Comparison of ENCODE assay signal across 16 cellular contexts in genomic region chr19:46892252-46893179, GRCh38. TPM values are rescaled to one million over a fixed set of nuclear protein-coding genes. Genes with fewer than 3 reads are reported as not detected.
DNase-seq lines count a peak whose midpoint lies in the region; ATAC-seq and TF ChIP-seq lines count a peak whose summit lies in the region.
"Had no signal": no experiment of that assay in that cellular context is flagged by ENCODE, and none has a peak within 500 bp of the region (broad histone marks: within the 10 kb centered on the region; RNA-seq: fewer than 3 reads in every experiment).

No MANE protein-coding gene starts in this region.

- CTCF ChIA-PET in CD8-positive, alpha-beta memory T cell (lab: Charles Lee): no interaction called here

- DNase-seq in CD8-positive, alpha-beta memory T cell: no peak
- DNase-seq in GM13977 (ENCODE audit: low spot score): peak; percentile 35
- no peak for DNase-seq in HT-29 (ENCODE audit: low spot score)
- no peak for DNase-seq in T-helper 17 cell
- DNase-seq in stimulated activated naive CD4-positive, alpha-beta T cell (lab: John Stamatoyannopoulos, UW): no peak
- DNase-seq in NCI-H524 (lab: John Stamatoyannopoulos, UW): no peak
- DNase-seq: activated naive CD4-positive, alpha-beta T cell treated with anti-CD3 and anti-CD28 coated beads, Interleukin-2, amount 50 U/mL, for 16 hours; activated T-cell treated with anti-CD3 and anti-CD28 coated beads, Interleukin-2, amount 50 U/mL, for 1 hour; GDM1; occipital lobe; stimulated activated CD4-positive, alpha-beta T cell treated with anti-CD3 and anti-CD28 coated beads, Interleukin-2, amount 100 ng/mL, for 24 hours; substantia nigra had no signal

- H3K4me3 ChIP-seq in CD8-positive, alpha-beta memory T cell (ENCODE audit: low read length): no peak overlapping the region
- H3K4me3 ChIP-seq in OCI-LY1 (ENCODE audit: low read depth, low read length, poor library complexity, severe bottlenecking) (peak overlapping the region; percentile 35), liver (ENCODE audit: low read depth in 1 of 3, low read length in 3 of 3) (no peak overlapping the region)
- H3K4me3 ChIP-seq: HAP-1 had no signal

- no peaks in the 10 kb centered on the region for H3K36me3 ChIP-seq in CD8-positive, alpha-beta memory T cell (ENCODE audit: insufficient read depth, low read length)
- 0 out of 2 replicates have a peak, but pooled peaks cover 2% of the 10 kb centered on the region for H3K36me3 ChIP-seq in OCI-LY1 (ENCODE audit: insufficient read depth, low read length)
- no peaks in the 10 kb centered on the region for H3K36me3 ChIP-seq in liver (ENCODE audit: control insufficient read depth in 4 of 4, insufficient read depth in 3 of 4, low read depth in 1 of 4, low read length in 3 of 4)
- H3K36me3 ChIP-seq: HAP-1 had no signal

- H3K9me2 ChIP-seq in OCI-LY1 (ENCODE audit: low read depth, low read length): no peaks in the 10 kb centered on the region

- H3K36me3 Mint-ChIP-seq in CD8-positive, alpha-beta memory T cell: peaks cover 0 to 5% (median 3%) of the 10 kb centered on the region in 3 donors
- H3K36me3 Mint-ChIP-seq in T-helper 17 cell (ENCODE audit: low read depth): no peaks in the 10 kb centered on the region

- no peak for ATAC-seq in T-helper 17 cell
- ATAC-seq: left lobe of liver had no signal

- peak overlapping the region; percentile 17; the same call in 1 of the 2 replicates for H3K9ac ChIP-seq in OCI-LY1 (ENCODE audit: low read length)
- H3K9ac ChIP-seq in liver (ENCODE audit: low read depth in 1 of 2, low read length in 2 of 2): no peak overlapping the region

- H3K4me1 Mint-ChIP-seq in CD8-positive, alpha-beta memory T cell: peaks cover 53 to 79% (median 70%) of the 10 kb centered on the region in 3 donors
- peaks cover 26% of the 10 kb centered on the region for H3K4me1 Mint-ChIP-seq in T-helper 17 cell

- H3K79me2 ChIP-seq in OCI-LY1 (ENCODE audit: insufficient read depth, low read length): peaks cover 58% of the 10 kb centered on the region

- no peaks in the 10 kb centered on the region for H3K9me3 Mint-ChIP-seq in CD8-positive, alpha-beta memory T cell

- in situ Hi-C loops in GM13977 (cut with MboI; ENCODE audit: low pct_unique_long_range_greater_than_20kb, low sequenced_read_pairs, unreplicated experiment): no loop called here

- no peaks in the 10 kb centered on the region for H3K9me3 ChIP-seq in CD8-positive, alpha-beta memory T cell (ENCODE audit: low read length)
- H3K9me3 ChIP-seq in OCI-LY1 (ENCODE audit: low read length): no peaks in the 10 kb centered on the region
- no peaks in the 10 kb centered on the region for H3K9me3 ChIP-seq in liver (ENCODE audit: control insufficient read depth in 4 of 4, low read length in 3 of 4)
- H3K9me3 ChIP-seq in T-helper 17 cell (ENCODE audit: control insufficient read depth, low read length, poor library complexity, severe bottlenecking): no peaks in the 10 kb centered on the region
- H3K9me3 ChIP-seq: HAP-1 had no signal

- POLR2A ChIA-PET in CD8-positive, alpha-beta memory T cell (lab: Charles Lee): no interaction called here

- 96% methylated on average over 11 of the region's 11 CpGs for WGBS in liver

- H3K27me3 Mint-ChIP-seq in CD8-positive, alpha-beta memory T cell: no peaks in the 10 kb centered on the region
- no peaks in the 10 kb centered on the region for H3K27me3 Mint-ChIP-seq in T-helper 17 cell

- H3K27me3 ChIP-seq in CD8-positive, alpha-beta memory T cell (ENCODE audit: insufficient read depth, low read length, poor library complexity, severe bottlenecking): no peaks in the 10 kb centered on the region
- H3K27me3 ChIP-seq in OCI-LY1 (ENCODE audit: insufficient read depth, low read length) (no peaks in the 10 kb centered on the region), liver (ENCODE audit: control insufficient read depth in 4 of 4, insufficient read depth in 4 of 4, low read length in 3 of 4) (no peaks in the 10 kb centered on the region)

- H3K4me1 ChIP-seq in CD8-positive, alpha-beta memory T cell (ENCODE audit: insufficient read depth, low read length): peaks cover 6% of the 10 kb centered on the region
- peaks cover 72% of the 10 kb centered on the region for H3K4me1 ChIP-seq in OCI-LY1 (ENCODE audit: insufficient read depth, low read length, severe bottlenecking)
- H3K4me1 ChIP-seq in liver (ENCODE audit: control insufficient read depth in 4 of 4, insufficient read depth in 4 of 4, low read length in 3 of 4): peaks cover 6 to 38% (median 28%) of the 10 kb centered on the region in 4 donors

- peak overlapping the region in 1 of 7 donors; percentile 7 for H3K4me3 Mint-ChIP-seq in CD8-positive, alpha-beta memory T cell
- H3K4me3 Mint-ChIP-seq in T-helper 17 cell: no peak overlapping the region

- peaks cover 13% of the 10 kb centered on the region; the same call in 1 of the 2 replicates for H3F3A ChIP-seq in OCI-LY1 (ENCODE audit: insufficient read depth, low read length)

- TF ChIP-seq CTCF in GM13977 (IDR thresholded peaks at IDR 0.05; ENCODE audit: extremely low read depth, insufficient read depth, missing control alignments): no peak
- no peak for TF ChIP-seq CTCF in OCI-LY1 (IDR thresholded peaks at IDR 0.05; ENCODE audit: low read length)
- TF ChIP-seq CTCF in liver (IDR thresholded peaks at IDR 0.05; ENCODE audit: low read depth, low read length, missing input control): no peak

- H3K4me2 ChIP-seq in OCI-LY1 (ENCODE audit: low read length): peak overlapping the region; percentile 63

- peak overlapping the region in 5 of 8 donors; percentile 2 to 61 (median 27) for H3K27ac Mint-ChIP-seq in CD8-positive, alpha-beta memory T cell
- H3K27ac Mint-ChIP-seq in T-helper 17 cell: no peak overlapping the region

- no peak for TF ChIP-seq RAD21 in liver (IDR thresholded peaks at IDR 0.05)

- H4K20me1 ChIP-seq in OCI-LY1 (ENCODE audit: insufficient read depth, low read length): no peaks in the 10 kb centered on the region

- H2AFZ ChIP-seq in OCI-LY1 (ENCODE audit: low read length): no peak overlapping the region

- H3K27ac ChIP-seq in CD8-positive, alpha-beta memory T cell (ENCODE audit: low read depth, low read length): no peak overlapping the region
- peak overlapping the region; percentile 90 for H3K27ac ChIP-seq in OCI-LY1 (ENCODE audit: low read depth, low read length, poor library complexity, severe bottlenecking)
- peak overlapping the region; percentile 14 to 90 for H3K27ac ChIP-seq in liver (ENCODE audit: low read depth in 1 of 2, low read length in 2 of 2)

TF ChIP-seq in liver, 16 proteins besides CTCF, POLR2A, EP300 and RAD21 (continues in another document):
- no peak for TF ChIP-seq ATF3 (IDR thresholded peaks at IDR 0.05)
- TF ChIP-seq HNF4G (IDR thresholded peaks at IDR 0.05): no peak
- TF ChIP-seq SP1 (IDR thresholded peaks at IDR 0.05): no peak
- TF ChIP-seq ZBTB33 (IDR thresholded peaks at IDR 0.05): no peak
- TF ChIP-seq JUND (IDR thresholded peaks at IDR 0.05): no peak
- no peak for TF ChIP-seq MAX (IDR thresholded peaks at IDR 0.05)
- TF ChIP-seq EGR1 (IDR thresholded peaks at IDR 0.05; ENCODE audit: low read depth in 2 of 2): no peak
- TF ChIP-seq HNF4A (conservative IDR thresholded peaks at IDR 0.05): no peak
- no peak for TF ChIP-seq RXRA (IDR thresholded peaks at IDR 0.05)
- no peak for TF ChIP-seq GABPA (IDR thresholded peaks at IDR 0.05 in 1 of 2, conservative IDR thresholded peaks at IDR 0.05 in 1 of 2)

RNA-seq across cellular contexts. Expression of gene ARHGAP35, which starts 31.7 kb away (rescaled TPM):
- 10 to 100 TPM; 26.7 to 27.3 TPM for total RNA-seq in CD8-positive, alpha-beta memory T cell
- polyA plus RNA-seq in CD8-positive, alpha-beta memory T cell: 12.2 TPM
- total RNA-seq in liver (10 to 100 TPM; 26.3 to 49.2 TPM), T-helper 17 cell (10 to 100 TPM; 33.6 to 34.0 TPM)
- 10 to 100 TPM; 15.5 to 17.2 TPM for polyA plus RNA-seq in liver
- 53.6 and 63.9 TPM in 2 replicates for total RNA-seq in HT-29 (2014; rRNA removed; shearing (Covaris generic))

RNA-seq across cellular contexts. Expression of gene AP2S1, which starts 41.9 kb away (rescaled TPM):
- total RNA-seq in CD8-positive, alpha-beta memory T cell: 100 to 1,000 TPM; 121 TPM
- 74.3 TPM for polyA plus RNA-seq in CD8-positive, alpha-beta memory T cell
- total RNA-seq in liver (10 to 100 TPM; 28.3 to 71.2 TPM), T-helper 17 cell (10 to 100 TPM; 37.0 to 39.7 TPM)
- polyA plus RNA-seq in liver: 100 to 1,000 TPM in 1 of 2 donors, 10 to 100 TPM in 1; 86.9 to 168 TPM
- 527 and 544 TPM in 2 replicates for total RNA-seq in HT-29 (2014; rRNA removed; shearing (Covaris generic))
